1 cellular context compared by ENCODE assay signal in the genomic region with DNA sequence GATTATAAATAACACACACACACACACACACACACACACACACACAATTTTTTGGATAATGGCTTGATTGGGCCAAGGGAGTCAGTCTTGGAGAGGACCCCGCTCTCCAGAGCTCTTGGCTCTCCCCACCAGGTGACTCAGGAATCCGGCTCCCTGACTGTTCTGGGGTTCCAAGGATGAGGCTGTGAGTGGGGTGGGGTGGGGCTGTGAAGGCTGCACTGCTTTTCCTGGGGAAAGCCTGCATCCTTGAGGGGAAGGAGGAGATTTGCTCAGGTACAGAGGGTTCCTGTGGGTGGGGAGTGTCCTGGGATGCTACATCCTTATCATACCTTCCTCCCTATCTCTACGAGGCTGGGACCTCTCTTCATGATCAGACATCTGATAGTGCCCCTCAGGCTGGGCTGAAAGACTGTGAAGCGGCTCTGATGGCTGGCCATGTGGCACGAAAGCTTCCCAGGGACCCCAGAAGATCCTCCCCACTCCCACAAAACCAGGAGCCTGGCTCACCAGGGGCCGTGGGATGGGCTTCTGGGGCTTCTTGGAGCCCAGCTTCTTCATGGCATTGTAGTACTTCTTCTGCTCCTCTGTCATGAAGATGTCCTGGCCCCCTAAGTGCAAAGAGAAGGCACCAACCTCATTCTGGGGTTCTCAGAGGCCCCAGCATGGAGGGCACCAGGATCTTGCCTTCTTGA.
TF ChIP-seq lines count a peak whose summit lies in the region.

No MANE protein-coding gene starts in this region.

TF ChIP-seq in SK-N-SH treated with all-trans-retinoic acid at 6 μM for 48 hours, 23 proteins besides CTCF, POLR2A, EP300 and RAD21 (continued from another document):
- TF ChIP-seq TSHZ2 (CRISPR knock-in tag; IDR thresholded peaks at IDR 0.05): no peak
TF ChIP-seq in SK-N-SH treated with all-trans-retinoic acid at 6 μM for 48 hours: peak in this region for 0.
